Comparison of ENCODE assay signal across 28 cellular contexts in genomic region chr1:27807385-27807784, GRCh38.
"Had no signal": no experiment of that assay in that cellular context is flagged by ENCODE, and none has a peak within 500 bp of the region (broad histone marks: within the 10 kb centered on the region; RNA-seq: fewer than 3 reads in every experiment).

No MANE protein-coding gene starts in this region.

- H3K27ac ChIP-seq: breast epithelium, colonic mucosa, foreskin keratinocyte, left ventricle myocardium inferior, sigmoid colon, testis, uterus had no signal

- H3K9me3 ChIP-seq: breast epithelium, colonic mucosa, left ventricle myocardium inferior, sigmoid colon, testis, uterus had no signal

- DNase-seq: activated B cell treated with CpG ODN at 0.5 μM for 24 hours; activated CD4-positive, alpha-beta memory T cell treated with anti-CD3 and anti-CD28 coated beads for 36 hours; activated CD4-positive, alpha-beta T cell treated with anti-CD3 and anti-CD28 coated beads for 36 hours; activated naive CD4-positive, alpha-beta T cell; activated T-cell treated with anti-CD3 and anti-CD28 coated beads, Interleukin-2, amount 50 U/mL, for 1 hour; colonic mucosa; dorsolateral prefrontal cortex; effector memory CD8-positive, alpha-beta T cell; foreskin keratinocyte; kidney glomerular epithelial cell; left ventricle myocardium inferior; retina; sigmoid colon; stimulated activated CD4-positive, alpha-beta T cell treated with anti-CD3 and anti-CD28 coated beads, Interleukin-15, amount 100 ng/mL, for 24 hours; stimulated activated CD4-positive, alpha-beta T cell treated with anti-CD3 and anti-CD28 coated beads, Interleukin-2, amount 100 ng/mL, for 48 hours; stimulated activated CD8-positive, alpha-beta memory T cell treated with anti-CD3 and anti-CD28 coated beads, Interleukin-4, amount 100 ng/mL, for 48 hours; stimulated activated naive CD4-positive, alpha-beta T cell; T1000; testis; uterus had no signal

- H3K36me3 ChIP-seq: uterus had no signal

- H3K4me3 Mint-ChIP-seq: activated B cell treated with CpG ODN at 0.5 μM for 24 hours; activated CD4-positive, alpha-beta memory T cell treated with anti-CD3 and anti-CD28 coated beads for 36 hours; activated CD4-positive, alpha-beta T cell treated with anti-CD3 and anti-CD28 coated beads for 36 hours; activated naive CD8-positive, alpha-beta T cell; central memory CD8-positive, alpha-beta T cell; effector memory CD8-positive, alpha-beta T cell; natural killer cell treated with Interleukin-12 subunit alpha and Interleukin-12 subunit beta and Interleukin-15 and Interleukin-18, amount 100 ng/mL, for 72 hours; T-helper 1 cell treated with Interleukin-12 subunit alpha and Interleukin-12 subunit beta and Interleukin-4 antibody, amounts not matched to agents 30 μg/mL and 1 μg/mL, for 36 hours had no signal

- H3K9me3 Mint-ChIP-seq: activated B cell treated with CpG ODN at 0.5 μM for 24 hours; activated CD4-positive, alpha-beta memory T cell treated with anti-CD3 and anti-CD28 coated beads for 36 hours; activated T-helper 2 cell treated with anti-CD3 and anti-CD28 coated beads, Interferon-gamma antibody, Interleukin-2, Interleukin-4, amounts not matched to agents 10 μg/mL and 5 μg/mL and 100 μg/mL, durations not matched to agents 14 hours and 24 hours and 36 hours; central memory CD8-positive, alpha-beta T cell; effector memory CD8-positive, alpha-beta T cell; natural killer cell treated with Interleukin-12 subunit alpha and Interleukin-12 subunit beta and Interleukin-15 and Interleukin-18, amount 100 ng/mL, for 72 hours; T-helper 1 cell treated with Interleukin-12 subunit alpha and Interleukin-12 subunit beta and Interleukin-4 antibody, amounts not matched to agents 30 μg/mL and 1 μg/mL, for 36 hours had no signal

- H3K4me2 ChIP-seq: smooth muscle cell had no signal

- H3K4me1 ChIP-seq: breast epithelium, colonic mucosa, foreskin keratinocyte, left ventricle myocardium inferior, sigmoid colon, testis, uterus had no signal

- H3K4me1 Mint-ChIP-seq: activated B cell treated with CpG ODN at 0.5 μM for 24 hours; central memory CD8-positive, alpha-beta T cell had no signal

- H3K27me3 Mint-ChIP-seq: activated B cell treated with CpG ODN at 0.5 μM for 24 hours; activated CD4-positive, alpha-beta memory T cell treated with anti-CD3 and anti-CD28 coated beads for 36 hours; activated CD4-positive, alpha-beta T cell treated with anti-CD3 and anti-CD28 coated beads for 36 hours; activated naive CD8-positive, alpha-beta T cell; central memory CD8-positive, alpha-beta T cell; effector memory CD8-positive, alpha-beta T cell; natural killer cell treated with Interleukin-12 subunit alpha and Interleukin-12 subunit beta and Interleukin-15 and Interleukin-18, amount 100 ng/mL, for 72 hours; progenitor cell of endocrine pancreas had no signal

- H3K27me3 ChIP-seq: breast epithelium, colonic mucosa, dorsolateral prefrontal cortex, foreskin keratinocyte, sigmoid colon, testis, uterus had no signal

- H3K27ac Mint-ChIP-seq: activated B cell treated with CpG ODN at 0.5 μM for 24 hours; activated CD4-positive, alpha-beta memory T cell treated with anti-CD3 and anti-CD28 coated beads for 36 hours; activated CD4-positive, alpha-beta T cell treated with anti-CD3 and anti-CD28 coated beads for 36 hours; activated naive CD8-positive, alpha-beta T cell; activated T-helper 2 cell treated with anti-CD3 and anti-CD28 coated beads, Interferon-gamma antibody, Interleukin-2, Interleukin-4, amounts not matched to agents 10 μg/mL and 5 μg/mL and 100 μg/mL, durations not matched to agents 14 hours and 24 hours and 36 hours; effector memory CD8-positive, alpha-beta T cell; progenitor cell of endocrine pancreas; T-helper 1 cell treated with Interleukin-12 subunit alpha and Interleukin-12 subunit beta and Interleukin-4 antibody, amounts not matched to agents 30 μg/mL and 1 μg/mL, for 36 hours had no signal

- H3K4me3 ChIP-seq: breast epithelium, colonic mucosa, dorsolateral prefrontal cortex, left ventricle myocardium inferior, sigmoid colon, smooth muscle cell, testis, uterus had no signal
